13 cellular contexts compared by ENCODE assay signal in the genomic region with DNA sequence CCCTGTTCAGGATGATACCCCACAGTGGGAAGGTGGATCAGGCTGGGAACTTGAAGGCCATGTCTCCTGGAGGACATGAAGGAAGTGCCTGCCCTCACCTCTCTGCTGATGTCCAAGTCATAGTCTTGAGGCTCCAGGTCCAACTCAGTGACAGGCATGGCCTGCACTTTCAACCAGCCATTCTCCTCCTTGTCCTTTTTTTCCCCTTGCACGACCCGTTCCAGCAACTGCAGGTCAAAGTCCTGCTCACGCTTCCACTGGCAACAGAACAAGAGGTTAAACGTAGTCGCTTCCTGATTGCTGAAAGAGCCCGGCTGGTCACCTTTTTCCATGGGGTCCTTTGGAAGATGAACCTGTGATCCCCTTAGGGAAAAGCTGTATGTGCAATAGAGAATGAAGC. TPM values are rescaled to one million over a fixed set of nuclear protein-coding genes. Genes with fewer than 3 reads are reported as not detected.
DNase-seq lines count a peak whose midpoint lies in the region; ATAC-seq and TF ChIP-seq lines count a peak whose summit lies in the region.
"Had no signal": no experiment of that assay in that cellular context is flagged by ENCODE, and none has a peak within 500 bp of the region (broad histone marks: within the 10 kb centered on the region; RNA-seq: fewer than 3 reads in every experiment).

No MANE protein-coding gene starts in this region.

- no peaks in the 10 kb centered on the region for H3K79me2 ChIP-seq in hepatocyte

- H3K9me3 ChIP-seq in cardiac muscle cell (ENCODE audit: low read depth) = no peaks in the 10 kb centered on the region
- H3K9me3 ChIP-seq in hepatocyte (ENCODE audit: low read depth) = no peaks in the 10 kb centered on the region
- H3K9me3 ChIP-seq: BLaER1 treated with 17β-estradiol and CSF1 and Interleukin-3, amounts not matched to agents 10 nM and 100 nM; SK-N-SH had no signal

- H3K9me2 ChIP-seq in hepatocyte (replicated peaks; ENCODE audit: insufficient read depth) = no peaks in the 10 kb centered on the region
- H3K9me2 ChIP-seq: SK-N-SH had no signal

- TF ChIP-seq CTCF in cardiac muscle cell (IDR thresholded peaks at IDR 0.05; ENCODE audit: low read depth, low read length) = no peak
- no peak for TF ChIP-seq CTCF in hepatocyte (IDR thresholded peaks at IDR 0.05; ENCODE audit: poor library complexity)

- H4K20me1 ChIP-seq in hepatocyte (ENCODE audit: insufficient read depth, poor library complexity, severe bottlenecking) = no peaks in the 10 kb centered on the region

- peaks cover 13% of the 10 kb centered on the region for H3K36me3 ChIP-seq in cardiac muscle cell
- H3K36me3 ChIP-seq in hepatocyte (replicated peaks; ENCODE audit: insufficient read depth, low read depth) = no peaks in the 10 kb centered on the region
- H3K36me3 ChIP-seq: BLaER1 treated with 17β-estradiol and CSF1 and Interleukin-3, amounts not matched to agents 10 nM and 100 nM had no signal

- intact Hi-C loops in Right ventricle myocardium inferior (cut with DNase I) = loop anchor here (5.0 kb wide), 2 partner anchors 36 to 151 kb away; no protein-coding TSS in a partner anchor

- no peak overlapping the region for H3K4me2 ChIP-seq in hepatocyte
- H3K4me2 ChIP-seq: BLaER1 treated with 17β-estradiol and CSF1 and Interleukin-3, amounts not matched to agents 10 nM and 100 nM; PC-9; SK-N-SH had no signal

- ATAC-seq in Right ventricle myocardium inferior (no peak), GM21576 (IDR thresholded peaks at IDR 0.05; ENCODE audit: unreplicated experiment) (no peak)

- 78% methylated on average over 6 of the region's 6 CpGs for WGBS in hepatocyte (ENCODE audit: low lambda C conversion rate, missing lambda C conversion rate)

- DNase-seq in cardiac muscle cell (ENCODE audit: low read depth in 1 of 2, low spot score in 1 of 2) (no peak), Right ventricle myocardium inferior (ENCODE audit: missing footprints) (no peak), hepatocyte (ENCODE audit: low spot score) (peak; percentile 39), mucosa of gallbladder (ENCODE audit: low spot score) (peak; percentile 32), MV-4-11 (lab: John Stamatoyannopoulos, UW) (no peak), NCI-H69 (lab: John Stamatoyannopoulos, UW) (no peak)
- DNase-seq in stimulated activated CD4-positive, alpha-beta T cell treated with anti-CD3 and anti-CD28 coated beads, Interleukin-4, amount 100 ng/mL, for 1 hour = no peak
- DNase-seq: SHP77 treated with DMSO at 0.1 percent for 48 hours had no signal

- H3K27ac ChIP-seq in cardiac muscle cell = peak overlapping the region; percentile 0
- H3K27ac ChIP-seq in hepatocyte = peak overlapping the region; percentile 48
- H3K27ac ChIP-seq: 22Rv1; BLaER1 treated with 17β-estradiol and CSF1 and Interleukin-3, amounts not matched to agents 10 nM and 100 nM; PC-9 had no signal

- H3K4me1 ChIP-seq in cardiac muscle cell (ENCODE audit: low read depth) (no peaks in the 10 kb centered on the region), hepatocyte (ENCODE audit: insufficient read depth) (peaks cover 6% of the 10 kb centered on the region)

- H3K4me3 ChIP-seq in cardiac muscle cell (no peak overlapping the region), hepatocyte (no peak overlapping the region)
- H3K4me3 ChIP-seq: BLaER1 treated with 17β-estradiol and CSF1 and Interleukin-3, amounts not matched to agents 10 nM and 100 nM; PC-9 had no signal

- H2AFZ ChIP-seq in hepatocyte = no peak overlapping the region
- H2AFZ ChIP-seq: PC-9 had no signal

- H3K27me3 ChIP-seq in cardiac muscle cell (no peaks in the 10 kb centered on the region), hepatocyte (no peaks in the 10 kb centered on the region)
- H3K27me3 ChIP-seq: BLaER1 treated with 17β-estradiol and CSF1 and Interleukin-3, amounts not matched to agents 10 nM and 100 nM had no signal

RNA-seq across cellular contexts. Expression of gene C11orf58, which starts 47.7 kb away (rescaled TPM):
- 183 and 232 TPM in 2 replicates for total RNA-seq in cardiac muscle cell
- 157 and 188 TPM in 2 replicates for polyA plus RNA-seq in cardiac muscle cell
- 102 TPM for total RNA-seq in Right ventricle myocardium inferior
- total RNA-seq in hepatocyte = 182 and 185 TPM in 2 replicates
- 170 and 176 TPM in 2 replicates for polyA plus RNA-seq in hepatocyte
- 109 TPM for total RNA-seq in mucosa of gallbladder

Comparison
In these comparisons a context has a peak if more than half of its experiments do, and no peak if none do; other contexts are left out.
1. DNase-seq: peak in hepatocyte (single experiment) and mucosa of gallbladder (single experiment); none in cardiac muscle cell (0 of 2), Right ventricle myocardium inferior (single experiment), stimulated activated CD4-positive, alpha-beta T cell treated with anti-CD3 and anti-CD28 coated beads, Interleukin-4, amount 100 ng/mL, for 1 hour (single experiment), MV-4-11 (single experiment) and NCI-H69 (single experiment).